25 cellular contexts compared by ENCODE assay signal in genomic region chr12:512933-513332, GRCh38. TPM values are rescaled to one million over a fixed set of nuclear protein-coding genes. Genes with fewer than 3 reads are reported as not detected.
"Had no signal": no experiment of that assay in that cellular context is flagged by ENCODE, and none has a peak within 500 bp of the region (broad histone marks: within the 10 kb centered on the region; RNA-seq: fewer than 3 reads in every experiment).

No MANE protein-coding gene starts in this region.

- H3K36me3 Mint-ChIP-seq: stimulated activated memory B cell treated with anti-CD40 and anti-IgM and Interleukin-4, amounts not matched to agents 10 μg/mL and 1 μg/mL and 100 μg/mL, for 72 hours had no signal

- H3K4me1 ChIP-seq: left lung, psoas muscle, sigmoid colon, uterus had no signal

- H3K4me3 Mint-ChIP-seq: naive thymus-derived CD4-positive, alpha-beta T cell; nephron; stimulated activated memory B cell treated with anti-CD40 and anti-IgM and Interleukin-4, amounts not matched to agents 10 μg/mL and 1 μg/mL and 100 μg/mL, for 72 hours had no signal

- ATAC-seq: left lung; naive thymus-derived CD4-positive, alpha-beta T cell; psoas muscle; right cardiac atrium; stimulated activated memory B cell treated with anti-CD40 and anti-IgM and Interleukin-4, amounts not matched to agents 10 μg/mL and 1 μg/mL and 100 μg/mL, for 72 hours; stimulated activated naive CD8-positive, alpha-beta T cell treated with anti-CD3 and anti-CD28 coated beads, Interleukin-15, Interleukin-2, amounts not matched to agents 100 U/mL and 50 U/mL, for 24 hours; upper lobe of right lung had no signal

- H3K9me3 ChIP-seq: esophagus squamous epithelium, left lung, psoas muscle, sigmoid colon, spleen, thoracic aorta, tibial nerve, upper lobe of right lung, uterus had no signal

- H3K27ac Mint-ChIP-seq: naive thymus-derived CD4-positive, alpha-beta T cell; nephron; stimulated activated memory B cell treated with anti-CD40 and anti-IgM and Interleukin-4, amounts not matched to agents 10 μg/mL and 1 μg/mL and 100 μg/mL, for 72 hours had no signal

- DNase-seq: dorsolateral prefrontal cortex; effector CD4-positive, alpha-beta T cell; erythroblast; esophagus squamous epithelium; foreskin melanocyte; kidney; left lung; mesenchymal stem cell; midbrain; naive thymus-derived CD4-positive, alpha-beta T cell; nucleus accumbens; psoas muscle; right cardiac atrium; sigmoid colon; spleen; stimulated activated CD4-positive, alpha-beta T cell treated with anti-CD3 and anti-CD28 coated beads, Interleukin-4, amount 100 ng/mL, for 4 hours; stimulated activated naive CD8-positive, alpha-beta T cell treated with anti-CD3 and anti-CD28 coated beads, Interleukin-15, Interleukin-2, amounts not matched to agents 100 U/mL and 50 U/mL, for 24 hours; upper lobe of right lung; uterus had no signal

- H3K27me3 ChIP-seq: dorsolateral prefrontal cortex, tibial nerve, upper lobe of right lung, uterus had no signal

- H3K36me3 ChIP-seq: esophagus squamous epithelium, left lung, sigmoid colon, spleen, thoracic aorta, tibial nerve, upper lobe of right lung, uterus had no signal

- H3K4me3 ChIP-seq: dorsolateral prefrontal cortex, esophagus squamous epithelium, left lung, psoas muscle, sigmoid colon, spleen, thoracic aorta, tibial nerve, upper lobe of right lung, uterus had no signal

- H3K27ac ChIP-seq: dorsolateral prefrontal cortex, esophagus squamous epithelium, left lung, psoas muscle, sigmoid colon, spleen, thoracic aorta, tibial nerve, upper lobe of right lung, uterus had no signal

- H3K9me3 Mint-ChIP-seq: naive thymus-derived CD4-positive, alpha-beta T cell; stimulated activated memory B cell treated with anti-CD40 and anti-IgM and Interleukin-4, amounts not matched to agents 10 μg/mL and 1 μg/mL and 100 μg/mL, for 72 hours had no signal

- FAIRE-seq: colon, endothelial cell of umbilical vein, kidney had no signal

RNA-seq across cellular contexts. Expression of gene B4GALNT3, which starts 53.2 kb away (rescaled TPM):
- total RNA-seq: endothelial cell of umbilical vein had no signal
